In genomic region chr21:35227774-35228173, GRCh38 we compare ENCODE assay signal across 9 cellular contexts.
A peak's percentile ranks its signal among the peaks of the same experiment; 100 is the strongest.
DNase-seq lines count a peak whose midpoint lies in the region; ATAC-seq and TF ChIP-seq lines count a peak whose summit lies in the region.
"Had no signal": no experiment of that assay in that cellular context is flagged by ENCODE, and none has a peak within 500 bp of the region (broad histone marks: within the 10 kb centered on the region; RNA-seq: fewer than 3 reads in every experiment).

No MANE protein-coding gene starts in this region.

- TF ChIP-seq CTCF in psoas muscle (IDR thresholded peaks at IDR 0.05) (no peak), type B pancreatic cell (conservative IDR thresholded peaks at IDR 0.05) (no peak)

- H3K36me3 ChIP-seq in psoas muscle (ENCODE audit: insufficient read depth in 1 of 2, low read depth in 1 of 2) = no peaks in the 10 kb centered on the region

- DNase-seq in T-helper 1 cell = no peak
- DNase-seq in NCI-H510A treated with DMSO at 0.1 percent for 48 hours (lab: John Stamatoyannopoulos, UW) = peak; percentile 96
- peak; percentile 58 to 71 for DNase-seq in psoas muscle
- DNase-seq in dermis blood vessel endothelial cell = no peak
- DNase-seq in NCI-H2227 (lab: John Stamatoyannopoulos, UW; ENCODE audit: unreplicated experiment) = no peak
- no peak for DNase-seq in type B pancreatic cell (ENCODE audit: extremely low spot score, unreplicated experiment)

- peak; percentile 18 for ATAC-seq in HG02970 (IDR thresholded peaks at IDR 0.05; ENCODE audit: low FRiP score, unreplicated experiment)
- peak; percentile 76 to 80 (median 77) for ATAC-seq in psoas muscle
- ATAC-seq: A549 had no signal

- no peak overlapping the region for H3K4me3 ChIP-seq in psoas muscle
- H3K4me3 ChIP-seq: A549 had no signal

- H3K27ac Mint-ChIP-seq in T-helper 1 cell treated with Interleukin-12 subunit alpha and Interleukin-12 subunit beta and Interleukin-4 antibody, amounts not matched to agents 30 μg/mL and 1 μg/mL, for 36 hours = no peak overlapping the region
- no peak overlapping the region for H3K27ac Mint-ChIP-seq in type B pancreatic cell

- H3K4me3 Mint-ChIP-seq in T-helper 1 cell treated with Interleukin-12 subunit alpha and Interleukin-12 subunit beta and Interleukin-4 antibody, amounts not matched to agents 30 μg/mL and 1 μg/mL, for 36 hours = peak overlapping the region; percentile 26
- H3K4me3 Mint-ChIP-seq in type B pancreatic cell = no peak overlapping the region

- WGBS in psoas muscle, 3 donors = 20 to 45% (median 43%) methylated on average over 5 of the region's 5 CpGs

- intact Hi-C loops in psoas muscle (cut with DNase I) = loop anchor here (1.0 to 10.0 kb wide), 3 partner anchors 29 to 177 kb away; no protein-coding TSS in a partner anchor

- H3K27me3 Mint-ChIP-seq in T-helper 1 cell treated with Interleukin-12 subunit alpha and Interleukin-12 subunit beta and Interleukin-4 antibody, amounts not matched to agents 30 μg/mL and 1 μg/mL, for 36 hours (ENCODE audit: low read depth) = peaks cover 27% of the 10 kb centered on the region
- no peaks in the 10 kb centered on the region for H3K27me3 Mint-ChIP-seq in type B pancreatic cell

- peaks cover 28% of the 10 kb centered on the region for H3K4me1 Mint-ChIP-seq in T-helper 1 cell treated with Interleukin-12 subunit alpha and Interleukin-12 subunit beta and Interleukin-4 antibody, amounts not matched to agents 30 μg/mL and 1 μg/mL, for 36 hours (ENCODE audit: low read depth)
- peaks cover 11% of the 10 kb centered on the region for H3K4me1 Mint-ChIP-seq in type B pancreatic cell (ENCODE audit: unreplicated experiment)

- no peaks in the 10 kb centered on the region for H3K27me3 ChIP-seq in psoas muscle (ENCODE audit: insufficient read depth in 3 of 3, low read length in 2 of 3)

- H3K4me1 ChIP-seq in psoas muscle = peaks cover 56% of the 10 kb centered on the region

- H3K9me3 Mint-ChIP-seq in T-helper 1 cell treated with Interleukin-12 subunit alpha and Interleukin-12 subunit beta and Interleukin-4 antibody, amounts not matched to agents 30 μg/mL and 1 μg/mL, for 36 hours = no peaks in the 10 kb centered on the region
- H3K9me3 Mint-ChIP-seq in type B pancreatic cell = peaks cover 5% of the 10 kb centered on the region

- peak overlapping the region; percentile 93 for H3K27ac ChIP-seq in psoas muscle
- H3K27ac ChIP-seq: A549 had no signal

- H3K36me3 Mint-ChIP-seq in T-helper 1 cell treated with Interleukin-12 subunit alpha and Interleukin-12 subunit beta and Interleukin-4 antibody, amounts not matched to agents 30 μg/mL and 1 μg/mL, for 36 hours (ENCODE audit: low read depth) = peaks cover 2% of the 10 kb centered on the region
- H3K36me3 Mint-ChIP-seq in type B pancreatic cell = no peaks in the 10 kb centered on the region

- no peaks in the 10 kb centered on the region for H3K9me3 ChIP-seq in psoas muscle
- H3K9me3 ChIP-seq: A549 had no signal

Comparison
In these comparisons a context has a peak if more than half of its experiments do, and no peak if none do; other contexts are left out.
1. DNase-seq: peak in NCI-H510A treated with DMSO at 0.1 percent for 48 hours (single experiment) and psoas muscle (2 of 2); none in T-helper 1 cell (0 of 5), dermis blood vessel endothelial cell (single experiment), NCI-H2227 (single experiment) and type B pancreatic cell (single experiment).